ENCODE assay signal across 36 cellular contexts in genomic region chr11:116119158-116119557, GRCh38.
"Had no signal": no experiment of that assay in that cellular context is flagged by ENCODE, and none has a peak within 500 bp of the region (broad histone marks: within the 10 kb centered on the region; RNA-seq: fewer than 3 reads in every experiment).

No MANE protein-coding gene starts in this region.

- DNase-seq: activated B cell treated with CpG ODN at 0.5 μM for 24 hours; activated CD4-positive, alpha-beta memory T cell treated with anti-CD3 and anti-CD28 coated beads for 36 hours; activated CD4-positive, alpha-beta T cell treated with anti-CD3 and anti-CD28 coated beads for 4 hours; activated CD4-positive, alpha-beta T cell treated with anti-CD3 and anti-CD28 coated beads, Interleukin-2, amount 10 ng/mL, durations not matched to agents 24 days and 14 days; activated CD4-positive, alpha-beta T cell treated with anti-CD3 and anti-CD28 coated beads, Interleukin-2, amount 50 U/mL, for 1 hour; activated CD4-positive, alpha-beta T cell treated with anti-CD3 and anti-CD28 coated beads, Interleukin-2, amount 50 U/mL, for 4 hours; activated CD4-positive, CD25-positive, alpha-beta regulatory T cell treated with anti-CD3 and anti-CD28 coated beads, Interleukin-2, amount 50 U/mL, for 72 hours; activated CD8-positive, alpha-beta memory T cell treated with anti-CD3 and anti-CD28 coated beads, Interleukin-2, amount 50 U/mL, for 4 hours; activated CD8-positive, alpha-beta T cell treated with anti-CD3 and anti-CD28 coated beads for 36 hours; activated effector memory CD4-positive, alpha-beta T cell treated with Interleukin-2 at 50 U/mL for 16 hours; activated gamma-delta T cell; activated naive CD4-positive, alpha-beta T cell treated with anti-CD3 and anti-CD28 coated beads, Interleukin-2, amount 10 ng/mL, durations not matched to agents 7 days and 5 days; activated naive CD4-positive, alpha-beta T cell treated with Interleukin-2 at 50 U/mL for 16 hours; activated naive CD8-positive, alpha-beta T cell treated with anti-CD3 and anti-CD28 coated beads, Interleukin-2, amount 10 ng/mL, durations not matched to agents 7 days and 5 days; activated naive CD8-positive, alpha-beta T cell treated with anti-CD3 and anti-CD28 coated beads, Interleukin-2, amount 50 U/mL, for 24 hours; activated T-cell treated with anti-CD3 and anti-CD28 coated beads for 4 hours; activated T-cell treated with anti-CD3 and anti-CD28 coated beads, Interleukin-2, amount 50 U/mL, for 1 hour; activated T-cell treated with anti-CD3 and anti-CD28 coated beads, Interleukin-2, amount 50 U/mL, for 4 hours; activated T-cell treated with anti-CD3 and anti-CD28 coated beads, Interleukin-2, amount 50 U/mL, for 72 hours; amygdala; anterior cingulate cortex; caudate nucleus; SW 1271; T-helper 1 cell; T-helper 2 cell; T-helper 9 cell had no signal

- H3K9me3 Mint-ChIP-seq: activated CD4-positive, alpha-beta memory T cell treated with anti-CD3 and anti-CD28 coated beads for 36 hours; activated CD4-positive, alpha-beta T cell treated with anti-CD3 and anti-CD28 coated beads, Interleukin-2, amount 10 ng/mL, durations not matched to agents 24 days and 14 days; activated CD8-positive, alpha-beta T cell treated with anti-CD3 and anti-CD28 coated beads for 36 hours; activated naive CD4-positive, alpha-beta T cell treated with anti-CD3 and anti-CD28 coated beads, Interleukin-2, amount 50 U/mL, for 24 hours; activated naive CD8-positive, alpha-beta T cell treated with anti-CD3 and anti-CD28 coated beads, Interleukin-2, amount 10 ng/mL, durations not matched to agents 7 days and 5 days; activated naive CD8-positive, alpha-beta T cell treated with anti-CD3 and anti-CD28 coated beads, Interleukin-2, amount 50 U/mL, for 24 hours; T-helper 1 cell treated with Interleukin-12 subunit alpha and Interleukin-12 subunit beta and Interleukin-4 antibody, amounts not matched to agents 30 μg/mL and 1 μg/mL, for 36 hours; T-helper 2 cell treated with Interferon-gamma antibody and Interleukin-4, amounts not matched to agents 5 μg/mL and 100 μg/mL, for 36 hours had no signal

- H3K27me3 Mint-ChIP-seq: activated B cell treated with CpG ODN at 0.5 μM for 24 hours; activated CD4-positive, alpha-beta memory T cell treated with anti-CD3 and anti-CD28 coated beads for 36 hours; activated CD4-positive, alpha-beta T cell treated with anti-CD3 and anti-CD28 coated beads, Interleukin-2, amount 10 ng/mL, durations not matched to agents 24 days and 14 days; activated CD8-positive, alpha-beta T cell treated with anti-CD3 and anti-CD28 coated beads for 36 hours; activated naive CD4-positive, alpha-beta T cell treated with anti-CD3 and anti-CD28 coated beads, Interleukin-2, amount 10 ng/mL, durations not matched to agents 7 days and 5 days; activated naive CD4-positive, alpha-beta T cell treated with anti-CD3 and anti-CD28 coated beads, Interleukin-2, amount 50 U/mL, for 24 hours; activated naive CD8-positive, alpha-beta T cell treated with anti-CD3 and anti-CD28 coated beads, Interleukin-2, amount 10 ng/mL, durations not matched to agents 7 days and 5 days; activated naive CD8-positive, alpha-beta T cell treated with anti-CD3 and anti-CD28 coated beads, Interleukin-2, amount 50 U/mL, for 24 hours had no signal

- H3K27ac Mint-ChIP-seq: activated B cell treated with CpG ODN at 0.5 μM for 24 hours; activated CD4-positive, alpha-beta memory T cell treated with anti-CD3 and anti-CD28 coated beads for 36 hours; activated CD4-positive, alpha-beta T cell treated with anti-CD3 and anti-CD28 coated beads, Interleukin-2, amount 10 ng/mL, durations not matched to agents 24 days and 14 days; activated CD8-positive, alpha-beta T cell treated with anti-CD3 and anti-CD28 coated beads for 36 hours; activated naive CD4-positive, alpha-beta T cell treated with anti-CD3 and anti-CD28 coated beads, Interleukin-2, amount 10 ng/mL, durations not matched to agents 7 days and 5 days; activated naive CD4-positive, alpha-beta T cell treated with anti-CD3 and anti-CD28 coated beads, Interleukin-2, amount 50 U/mL, for 24 hours; activated naive CD8-positive, alpha-beta T cell; activated naive CD8-positive, alpha-beta T cell treated with anti-CD3 and anti-CD28 coated beads, Interleukin-2, amount 10 ng/mL, durations not matched to agents 7 days and 5 days; activated naive CD8-positive, alpha-beta T cell treated with anti-CD3 and anti-CD28 coated beads, Interleukin-2, amount 50 U/mL, for 24 hours; activated T-cell treated with anti-CD3 and anti-CD28 coated beads, Interleukin-2, amount 50 U/mL, for 72 hours; activated T-helper 2 cell treated with anti-CD3 and anti-CD28 coated beads, Interferon-gamma antibody, Interleukin-2, Interleukin-4, amounts not matched to agents 10 μg/mL and 5 μg/mL and 100 μg/mL, durations not matched to agents 14 hours and 24 hours and 36 hours; T-helper 1 cell treated with Interleukin-12 subunit alpha and Interleukin-12 subunit beta and Interleukin-4 antibody, amounts not matched to agents 30 μg/mL and 1 μg/mL, for 36 hours; T-helper 2 cell treated with Interferon-gamma antibody and Interleukin-4, amounts not matched to agents 5 μg/mL and 100 μg/mL, for 36 hours had no signal

- H3K4me3 Mint-ChIP-seq: activated B cell treated with CpG ODN at 0.5 μM for 24 hours; activated CD4-positive, alpha-beta memory T cell treated with anti-CD3 and anti-CD28 coated beads for 36 hours; activated CD4-positive, alpha-beta T cell treated with anti-CD3 and anti-CD28 coated beads, Interleukin-2, amount 10 ng/mL, durations not matched to agents 24 days and 14 days; activated CD8-positive, alpha-beta T cell treated with anti-CD3 and anti-CD28 coated beads for 36 hours; activated naive CD4-positive, alpha-beta T cell treated with anti-CD3 and anti-CD28 coated beads, Interleukin-2, amount 10 ng/mL, durations not matched to agents 7 days and 5 days; activated naive CD4-positive, alpha-beta T cell treated with anti-CD3 and anti-CD28 coated beads, Interleukin-2, amount 50 U/mL, for 24 hours; activated naive CD8-positive, alpha-beta T cell; activated naive CD8-positive, alpha-beta T cell treated with anti-CD3 and anti-CD28 coated beads, Interleukin-2, amount 10 ng/mL, durations not matched to agents 7 days and 5 days; activated naive CD8-positive, alpha-beta T cell treated with anti-CD3 and anti-CD28 coated beads, Interleukin-2, amount 50 U/mL, for 24 hours; activated T-cell treated with anti-CD3 and anti-CD28 coated beads, Interleukin-2, amount 50 U/mL, for 4 hours; activated T-cell treated with anti-CD3 and anti-CD28 coated beads, Interleukin-2, amount 50 U/mL, for 72 hours; brain; central memory CD8-positive, alpha-beta T cell; T-helper 1 cell treated with Interleukin-12 subunit alpha and Interleukin-12 subunit beta and Interleukin-4 antibody, amounts not matched to agents 30 μg/mL and 1 μg/mL, for 36 hours; T-helper 2 cell treated with Interferon-gamma antibody and Interleukin-4, amounts not matched to agents 5 μg/mL and 100 μg/mL, for 36 hours had no signal

- H3K36me3 Mint-ChIP-seq: activated CD4-positive, alpha-beta memory T cell treated with anti-CD3 and anti-CD28 coated beads for 36 hours; activated naive CD4-positive, alpha-beta T cell treated with anti-CD3 and anti-CD28 coated beads, Interleukin-2, amount 10 ng/mL, durations not matched to agents 7 days and 5 days; activated naive CD4-positive, alpha-beta T cell treated with anti-CD3 and anti-CD28 coated beads, Interleukin-2, amount 50 U/mL, for 24 hours; activated naive CD8-positive, alpha-beta T cell; activated naive CD8-positive, alpha-beta T cell treated with anti-CD3 and anti-CD28 coated beads, Interleukin-2, amount 10 ng/mL, durations not matched to agents 7 days and 5 days had no signal

- H3K27ac ChIP-seq: ascending aorta, cardiac muscle cell, VCaP had no signal

- H3K9me3 ChIP-seq: ascending aorta had no signal

- H3K4me3 ChIP-seq: ascending aorta, cardiac muscle cell had no signal

- H3K4me1 ChIP-seq: ascending aorta had no signal

- H3K36me3 ChIP-seq: ascending aorta, cardiac muscle cell had no signal

- H3K27me3 ChIP-seq: ascending aorta, cardiac muscle cell had no signal

- H3K4me1 Mint-ChIP-seq: activated B cell treated with CpG ODN at 0.5 μM for 24 hours; activated CD4-positive, alpha-beta T cell treated with anti-CD3 and anti-CD28 coated beads, Interleukin-2, amount 10 ng/mL, durations not matched to agents 24 days and 14 days; activated naive CD4-positive, alpha-beta T cell treated with anti-CD3 and anti-CD28 coated beads, Interleukin-2, amount 10 ng/mL, durations not matched to agents 7 days and 5 days; activated naive CD4-positive, alpha-beta T cell treated with anti-CD3 and anti-CD28 coated beads, Interleukin-2, amount 50 U/mL, for 24 hours; activated naive CD8-positive, alpha-beta T cell treated with anti-CD3 and anti-CD28 coated beads, Interleukin-2, amount 10 ng/mL, durations not matched to agents 7 days and 5 days; activated naive CD8-positive, alpha-beta T cell treated with anti-CD3 and anti-CD28 coated beads, Interleukin-2, amount 50 U/mL, for 24 hours; central memory CD8-positive, alpha-beta T cell had no signal
